In the genomic region with DNA sequence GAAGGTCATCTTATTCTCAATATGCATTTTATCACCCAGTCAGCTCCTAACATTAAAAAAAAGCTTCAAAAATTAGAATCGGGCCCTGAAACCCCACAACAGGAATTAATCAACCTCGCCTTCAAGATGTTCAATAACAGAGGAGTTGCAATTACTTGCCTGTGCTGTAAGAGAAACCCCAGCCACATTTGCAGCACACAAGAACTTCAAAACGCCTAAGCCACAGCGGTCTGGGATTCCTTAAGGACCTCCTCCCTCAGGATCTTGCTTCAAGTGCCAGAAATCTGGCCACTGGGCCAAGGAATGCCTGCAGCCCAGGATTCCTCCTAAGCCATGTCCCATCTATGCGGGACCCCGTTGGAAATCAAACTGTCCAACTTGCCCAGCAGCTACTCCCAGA, we compare ENCODE assay signal across 7 cellular contexts.
A peak's percentile ranks its signal among the peaks of the same experiment; 100 is the strongest.
DNase-seq lines count a peak whose midpoint lies in the region; FAIRE-seq and TF ChIP-seq lines count a peak whose summit lies in the region.
"Not testable (repeated sequence)": the region's sequence is repeated elsewhere in the genome, so short reads cannot be mapped to it uniquely, and the experiment has no call there.

No MANE protein-coding gene starts in this region.

- H2BK120ac ChIP-seq in mesenchymal stem cell (ENCODE audit: low read depth, low read length) = not testable (repeated sequence)

- TF ChIP-seq CTCF in AG10803 (conservative IDR thresholded peaks at IDR 0.05; ENCODE audit: low read length); RWPE1 (conservative IDR thresholded peaks at IDR 0.05; ENCODE audit: low read depth); astrocyte (IDR thresholded peaks at IDR 0.05; ENCODE audit: insufficient read depth, low read depth, low read length); endothelial cell of umbilical vein (IDR thresholded peaks at IDR 0.05; ENCODE audit: extremely low read depth in 1 of 2, insufficient read depth in 1 of 2, low read depth in 1 of 2, low read length in 2 of 2); nephron progenitor cell (IDR thresholded peaks at IDR 0.05); smooth muscle cell (IDR thresholded peaks at IDR 0.05; ENCODE audit: borderline replicate concordance, insufficient read depth, poor library complexity, severe bottlenecking): not testable (repeated sequence)

- not testable (repeated sequence) for H3K4me1 Mint-ChIP-seq in astrocyte (ENCODE audit: low read depth, unreplicated experiment)
- peaks cover 20% of the 10 kb centered on the region for H3K4me1 Mint-ChIP-seq in nephron progenitor cell

- not testable (repeated sequence) for H3F3A ChIP-seq in smooth muscle cell (ENCODE audit: low read depth)

- intact Hi-C loops in endothelial cell of umbilical vein (cut with micrococcal nuclease) = not testable (repeated sequence)

- not testable (repeated sequence) for H3K14ac ChIP-seq in mesenchymal stem cell (ENCODE audit: low read length in 2 of 2)

- peak overlapping the region; percentile 100 for H3K27ac Mint-ChIP-seq in astrocyte (ENCODE audit: unreplicated experiment)
- H3K27ac Mint-ChIP-seq in nephron progenitor cell = peak overlapping the region; percentile 8

- not testable (repeated sequence) for H3K27me3 Mint-ChIP-seq in astrocyte (ENCODE audit: low read depth, unreplicated experiment); nephron progenitor cell (ENCODE audit: low read depth, poor library complexity)

- not testable (repeated sequence) for BruUV-seq in endothelial cell of umbilical vein (replicated peaks; lab: Mats Ljungman, UMichigan)

- H3K4me3 Mint-ChIP-seq in astrocyte (ENCODE audit: unreplicated experiment) = peak overlapping the region; percentile 60
- not testable (repeated sequence) for H3K4me3 Mint-ChIP-seq in nephron progenitor cell

- not testable (repeated sequence) for H2BK12ac ChIP-seq in mesenchymal stem cell (ENCODE audit: low read length in 2 of 2)

- not testable (repeated sequence) for H3K79me2 ChIP-seq in astrocyte (ENCODE audit: insufficient read depth, low read length); endothelial cell of umbilical vein (ENCODE audit: control insufficient read depth, insufficient read depth, low read length); smooth muscle cell (ENCODE audit: low read depth)

- dilution Hi-C loops in endothelial cell of umbilical vein (cut with MboI; ENCODE audit: extremely low pct_ligation_motif_present, low sequenced_read_pairs) = not testable (repeated sequence)

- H3K4me2 ChIP-seq in astrocyte (ENCODE audit: low read length); endothelial cell of umbilical vein (ENCODE audit: insufficient read depth, low read length); mesenchymal stem cell (ENCODE audit: low read length, poor library complexity, severe bottlenecking); smooth muscle cell: not testable (repeated sequence)

- H2AFZ ChIP-seq in astrocyte (ENCODE audit: low read depth, low read length); endothelial cell of umbilical vein (ENCODE audit: low read depth, low read length); mesenchymal stem cell (ENCODE audit: low read depth, low read length); smooth muscle cell (ENCODE audit: low read depth): not testable (repeated sequence)

- not testable (repeated sequence) for H4K20me1 ChIP-seq in astrocyte (ENCODE audit: insufficient read depth, low read length); endothelial cell of umbilical vein (replicated peaks; ENCODE audit: control insufficient read depth, extremely low read depth, insufficient read depth, low read length); smooth muscle cell (ENCODE audit: low read depth)

- not testable (repeated sequence) for H3K9ac ChIP-seq in astrocyte (ENCODE audit: low read length); endothelial cell of umbilical vein (replicated peaks; ENCODE audit: extremely low read depth, insufficient read depth, low read length); mesenchymal stem cell (ENCODE audit: low read length); smooth muscle cell (ENCODE audit: low read depth)

- peak overlapping the region in 1 of 2 experiments; percentile 12 for H3K18ac ChIP-seq in mesenchymal stem cell (ENCODE audit: low read depth in 1 of 2, low read length in 2 of 2)

- not testable (repeated sequence) for H3K36me3 ChIP-seq in astrocyte (ENCODE audit: insufficient read depth, low read length); endothelial cell of umbilical vein (ENCODE audit: control insufficient read depth in 2 of 2, extremely low read depth in 1 of 2, insufficient read depth in 2 of 2, low read length in 2 of 2); mesenchymal stem cell (ENCODE audit: control insufficient read depth in 1 of 2, insufficient read depth in 2 of 2, low read depth in 1 of 2, low read length in 2 of 2); smooth muscle cell (ENCODE audit: low read depth)

- H3K9me3 ChIP-seq in astrocyte (ENCODE audit: insufficient read depth, low read depth, low read length); endothelial cell of umbilical vein (replicated peaks; ENCODE audit: control insufficient read depth, insufficient read depth, low read length); smooth muscle cell (replicated peaks; ENCODE audit: low read depth): not testable (repeated sequence)
- peaks cover 13% of the 10 kb centered on the region for H3K9me3 ChIP-seq in mesenchymal stem cell (ENCODE audit: control insufficient read depth, low read length)

- H2AK5ac ChIP-seq in mesenchymal stem cell (ENCODE audit: low read length, severe bottlenecking) = peak overlapping the region; percentile 83

- not testable (repeated sequence) for H3K4me3 ChIP-seq in AG10803 (ENCODE audit: low read length); astrocyte (ENCODE audit: insufficient read depth, low read depth, low read length); endothelial cell of umbilical vein (replicated peaks in 1 of 3; ENCODE audit: insufficient read depth in 1 of 3, low read depth in 1 of 3, low read length in 3 of 3); mesenchymal stem cell (ENCODE audit: insufficient read depth in 1 of 2, low read depth in 1 of 2, low read length in 2 of 2); smooth muscle cell

- CTCF ChIA-PET in RWPE1 (lab: Yijun Ruan, JAX); endothelial cell of umbilical vein (lab: Charles Lee): not testable (repeated sequence)

- H2BK15ac ChIP-seq in mesenchymal stem cell (ENCODE audit: low read depth, poor library complexity, severe bottlenecking) = not testable (repeated sequence)

- H4K91ac ChIP-seq in mesenchymal stem cell (ENCODE audit: low read length) = not testable (repeated sequence)

- H3K27ac ChIP-seq in RWPE1 (peak overlapping the region; percentile 30; the same call in 1 of the 2 replicates), endothelial cell of umbilical vein (ENCODE audit: insufficient read depth, low read depth, low read length) (peak overlapping the region; percentile 98), smooth muscle cell (ENCODE audit: low read depth) (peak overlapping the region; percentile 99)
- H3K27ac ChIP-seq in astrocyte (ENCODE audit: low read depth, low read length); mesenchymal stem cell (ENCODE audit: low read length, poor library complexity, severe bottlenecking): not testable (repeated sequence)

- peak overlapping the region; percentile 57 for H2BK5ac ChIP-seq in mesenchymal stem cell (ENCODE audit: low read depth, low read length, poor library complexity, severe bottlenecking)

- not testable (repeated sequence) for H4K8ac ChIP-seq in mesenchymal stem cell (ENCODE audit: low read length)

- POLR2A ChIA-PET in RWPE1 (lab: Yijun Ruan, JAX; ENCODE audit: low non-redundant PET); endothelial cell of umbilical vein (lab: Charles Lee): not testable (repeated sequence)

- not testable (repeated sequence) for H3K27me3 ChIP-seq in astrocyte (ENCODE audit: insufficient read depth, low read length); endothelial cell of umbilical vein (ENCODE audit: control insufficient read depth in 2 of 2, insufficient read depth in 2 of 2, low read length in 2 of 2); mesenchymal stem cell (ENCODE audit: control insufficient read depth in 1 of 2, insufficient read depth in 1 of 2, low read length in 2 of 2); smooth muscle cell (ENCODE audit: low read depth)

- H3K4ac ChIP-seq in mesenchymal stem cell (ENCODE audit: low read depth in 1 of 2, low read length in 2 of 2) = not testable (repeated sequence)

- peaks cover 12% of the 10 kb centered on the region for H3K36me3 Mint-ChIP-seq in astrocyte (ENCODE audit: low read depth, unreplicated experiment)
- H3K36me3 Mint-ChIP-seq in nephron progenitor cell (ENCODE audit: low read depth) = not testable (repeated sequence)

- not testable (repeated sequence) for H3K9me3 Mint-ChIP-seq in astrocyte (ENCODE audit: unreplicated experiment); nephron progenitor cell

- H3K23ac ChIP-seq in mesenchymal stem cell (ENCODE audit: low read length in 2 of 2) = not testable (repeated sequence)

- WGBS in mesenchymal stem cell = 94% methylated on average over 6 of the region's 6 CpGs
- 92% methylated on average over 6 of the region's 6 CpGs for WGBS in smooth muscle cell (ENCODE audit: low lambda C conversion rate)

- H3K4me1 ChIP-seq in astrocyte (ENCODE audit: insufficient read depth, low read length) (peaks cover 28% of the 10 kb centered on the region), endothelial cell of umbilical vein (ENCODE audit: control insufficient read depth, extremely low read depth, insufficient read depth, low read length) (peaks cover 34% of the 10 kb centered on the region)
- not testable (repeated sequence) for H3K4me1 ChIP-seq in mesenchymal stem cell (ENCODE audit: control insufficient read depth, insufficient read depth, low read depth, low read length); smooth muscle cell (ENCODE audit: low read depth)

- not testable (repeated sequence) for FAIRE-seq in astrocyte (lab: Jason Lieb, UNC); endothelial cell of umbilical vein (lab: Jason Lieb, UNC)

- not testable (repeated sequence) for H3K9me1 ChIP-seq in endothelial cell of umbilical vein (replicated peaks; ENCODE audit: control insufficient read depth, extremely low read depth, insufficient read depth, low read length)

- TF ChIP-seq POLR2A in endothelial cell of umbilical vein (IDR thresholded peaks at IDR 0.05; ENCODE audit: low read depth, low read length) = not testable (repeated sequence)

- H3K79me1 ChIP-seq in mesenchymal stem cell (replicated peaks; ENCODE audit: low read length, poor library complexity, severe bottlenecking) = not testable (repeated sequence)

- peak; percentile 53 for DNase-seq in AG10803 (ENCODE audit: low read depth)
- DNase-seq in RWPE1 (ENCODE audit: low spot score); endothelial cell of umbilical vein (ENCODE audit: low read depth, low spot score); mesenchymal stem cell; nephron progenitor cell; smooth muscle cell (lab: John Stamatoyannopoulos, UW; ENCODE audit: unreplicated experiment): not testable (repeated sequence)
- DNase-seq in astrocyte (ENCODE audit: low read depth) = peak; percentile 65
